Comparison of ENCODE assay signal across 21 cellular contexts in genomic region chr15:91982401-91982800, GRCh38.
DNase-seq lines count a peak whose midpoint lies in the region; ATAC-seq, FAIRE-seq and TF ChIP-seq lines count a peak whose summit lies in the region.
"Had no signal": no experiment of that assay in that cellular context is flagged by ENCODE, and none has a peak within 500 bp of the region (broad histone marks: within the 10 kb centered on the region; RNA-seq: fewer than 3 reads in every experiment).

No MANE protein-coding gene starts in this region.

- no peaks in the 10 kb centered on the region for H3K4me1 Mint-ChIP-seq in HFFc6 (ENCODE audit: low read depth)
- H3K4me1 Mint-ChIP-seq in effector memory CD8-positive, alpha-beta T cell (ENCODE audit: low read depth in 2 of 2): peaks cover 33 to 50% of the 10 kb centered on the region in 2 donors
- H3K4me1 Mint-ChIP-seq: neural crest cell had no signal

- no peaks in the 10 kb centered on the region; the same call in 1 of the 2 replicates for H3K27me3 Mint-ChIP-seq in HFFc6 (ENCODE audit: insufficient read depth)
- no peaks in the 10 kb centered on the region for H3K27me3 Mint-ChIP-seq in effector memory CD8-positive, alpha-beta T cell

- no peak overlapping the region for H3K27ac Mint-ChIP-seq in HFFc6
- H3K27ac Mint-ChIP-seq in effector memory CD8-positive, alpha-beta T cell: no peak overlapping the region

- H3K4me3 Mint-ChIP-seq in HFFc6: no peak overlapping the region
- H3K4me3 Mint-ChIP-seq in effector memory CD8-positive, alpha-beta T cell: no peak overlapping the region
- H3K4me3 Mint-ChIP-seq: neural crest cell had no signal

- DNase-seq in D721Med (ENCODE audit: insufficient read length, low spot score): no peak
- DNase-seq in HFFc6: peak; percentile 33
- DNase-seq in OCI-M1 (lab: John Stamatoyannopoulos, UW): peak; percentile 6
- no peak for DNase-seq in epithelial cell of proximal tubule (ENCODE audit: low read depth)
- DNase-seq in activated naive CD4-positive, alpha-beta T cell treated with anti-CD3 and anti-CD28 coated beads, Interleukin-2, amount 50 U/mL, for 16 hours: no peak
- DNase-seq in effector memory CD8-positive, alpha-beta T cell: no peak
- no peak for DNase-seq in GM13976 (ENCODE audit: low spot score)
- DNase-seq: activated CD4-positive, alpha-beta T cell treated with anti-CD3 and anti-CD28 coated beads, Interleukin-2, amount 50 U/mL, for 48 hours; activated naive CD4-positive, alpha-beta T cell treated with Interleukin-2 at 50 U/mL for 16 hours; C1 segment of cervical spinal cord; colonic mucosa; DMS 273 treated with DMSO at 0.1 percent for 48 hours; midbrain; MM.1S; NCI-H2107; NCI-H774; stimulated activated CD8-positive, alpha-beta memory T cell treated with anti-CD3 and anti-CD28 coated beads, Interleukin-4, amount 100 ng/mL, for 48 hours had no signal

- no peak for FAIRE-seq in D721Med (lab: Jason Lieb, UNC)
- FAIRE-seq: HepG2 had no signal

- no peaks in the 10 kb centered on the region for H3K36me3 Mint-ChIP-seq in HFFc6 (ENCODE audit: low read depth)
- H3K36me3 Mint-ChIP-seq in effector memory CD8-positive, alpha-beta T cell (ENCODE audit: insufficient read depth): no peaks in the 10 kb centered on the region

- ATAC-seq in effector memory CD8-positive, alpha-beta T cell (replicated peaks): no peak
- ATAC-seq: HepG2 had no signal

- H3K9me3 Mint-ChIP-seq in HFFc6: no peaks in the 10 kb centered on the region; the same call in 1 of the 2 replicates
- no peaks in the 10 kb centered on the region for H3K9me3 Mint-ChIP-seq in effector memory CD8-positive, alpha-beta T cell
- H3K9me3 Mint-ChIP-seq: neural crest cell had no signal

- in situ Hi-C loops in GM13976 (cut with MboI; ENCODE audit: low sequenced_read_pairs, unreplicated experiment): no loop called here

- no peak overlapping the region for H3K4me3 ChIP-seq in epithelial cell of proximal tubule (ENCODE audit: low read depth, low read length)
- H3K4me3 ChIP-seq: colonic mucosa, smooth muscle cell, vagina had no signal

- TF ChIP-seq CTCF in D721Med (IDR thresholded peaks at IDR 0.05; ENCODE audit: insufficient read depth, missing control alignments) (peak; percentile 15), HFFc6 (IDR thresholded peaks at IDR 0.05) (peak; percentile 44; the same call in 1 of the 2 replicates), epithelial cell of proximal tubule (conservative IDR thresholded peaks at IDR 0.05; ENCODE audit: low read depth, low read length) (peak; percentile 30), GM13976 (IDR thresholded peaks at IDR 0.05; ENCODE audit: borderline replicate concordance, control extremely low read depth, extremely low read depth, insufficient read depth, missing control alignments) (no peak)

Comparison
In these comparisons a context has a peak if more than half of its experiments do, and no peak if none do; other contexts are left out.
1. DNase-seq: peak in HFFc6 (single experiment) and OCI-M1 (single experiment); none in D721Med (single experiment), epithelial cell of proximal tubule (single experiment), activated naive CD4-positive, alpha-beta T cell treated with anti-CD3 and anti-CD28 coated beads, Interleukin-2, amount 50 U/mL, for 16 hours (single experiment), effector memory CD8-positive, alpha-beta T cell (0 of 3) and GM13976 (single experiment).